In the genomic region with DNA sequence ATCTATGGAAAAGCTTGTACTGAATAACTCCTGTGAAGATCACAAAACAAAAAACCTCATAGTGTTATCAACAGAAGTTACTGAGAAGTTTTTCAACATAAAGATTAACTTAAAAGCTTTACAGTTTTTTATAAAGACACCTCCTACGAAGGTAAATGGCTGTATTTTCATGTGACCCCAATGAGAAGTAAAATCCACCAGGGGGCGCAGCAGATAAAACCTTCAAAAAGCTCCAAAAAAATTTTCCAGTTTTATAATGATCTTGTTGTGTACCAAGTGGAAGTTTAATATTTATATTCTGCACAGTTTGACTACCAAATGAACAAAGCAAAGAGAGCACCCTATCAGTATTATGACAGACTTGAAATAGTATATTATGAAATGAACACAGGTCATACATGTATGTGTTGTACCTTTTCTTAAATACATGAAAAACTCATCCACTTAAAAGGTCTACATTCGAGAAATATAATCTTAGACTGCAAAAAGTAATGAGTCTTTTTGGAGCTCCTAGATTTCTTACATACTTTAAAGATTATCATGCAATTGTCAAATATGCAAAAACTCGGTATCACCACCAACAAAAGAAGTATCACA, we compare ENCODE assay signal across 8 cellular contexts. TPM values are rescaled to one million over a fixed set of nuclear protein-coding genes. Genes with fewer than 3 reads are reported as not detected.
DNase-seq lines count a peak whose midpoint lies in the region; ATAC-seq and TF ChIP-seq lines count a peak whose summit lies in the region.

No MANE protein-coding gene starts in this region.

- H3K4me1 Mint-ChIP-seq in nephron: peaks cover 42% of the 10 kb centered on the region

- no peak overlapping the region for H3K4me3 ChIP-seq in AG09309 (ENCODE audit: control insufficient read depth, low read depth, low read length)
- no peak overlapping the region for H3K4me3 ChIP-seq in HEK293 (ENCODE audit: low read depth, low read length)
- H3K4me3 ChIP-seq in dorsolateral prefrontal cortex: no peak overlapping the region

- CTCF ChIA-PET in HEK293 (lab: Yijun Ruan, JAX): interaction anchor here (0.6 to 7.0 kb wide), 48 partner anchors 8 to 836 kb away, joined by 3 to 57 read pairs (median 5); no protein-coding TSS in a partner anchor

- intact Hi-C loops in dorsolateral prefrontal cortex (cut with DNase I): loop anchor here (2.0 to 10.0 kb wide), 4 partner anchors 39 to 89 kb away; a partner anchor contains a TSS

- H3K9me3 ChIP-seq in HEK293 (ENCODE audit: control insufficient read depth, insufficient read depth, low read depth, low read length): no peaks in the 10 kb centered on the region

- TF ChIP-seq CTCF in AG09309 (IDR thresholded peaks at IDR 0.05; ENCODE audit: control insufficient read depth, insufficient read depth, low read depth, low read length, missing control alignments): peak; percentile 40
- TF ChIP-seq CTCF in HEK293 (tag by site-specific recombination; IDR thresholded peaks at IDR 0.05): no peak
- peak in 52 of 56 donors; percentile 45 to 94 (median 80) for TF ChIP-seq CTCF in dorsolateral prefrontal cortex (IDR thresholded peaks at IDR 0.05 in 54 of 56, conservative IDR thresholded peaks at IDR 0.05 in 2 of 56; ENCODE audit: low read depth in 1 of 56, partially characterized antibody in 56 of 56)
- TF ChIP-seq CTCF in nephron (IDR thresholded peaks at IDR 0.05; ENCODE audit: unreplicated experiment in 3 of 3): peak; percentile 39 to 55 (median 44)

- H3K27me3 Mint-ChIP-seq in nephron (ENCODE audit: low read depth): no peaks in the 10 kb centered on the region

- no peak overlapping the region for H3K4me3 Mint-ChIP-seq in nephron

- peak overlapping the region in 1 of 3 experiments; percentile 49 for H3K27ac Mint-ChIP-seq in nephron

- no peaks in the 10 kb centered on the region for H3K9me3 Mint-ChIP-seq in nephron

- no peaks in the 10 kb centered on the region for H3K27me3 ChIP-seq in dorsolateral prefrontal cortex

- H3K27ac ChIP-seq in HEK293 (ENCODE audit: extremely low read depth, low read depth, low read length) (no peak overlapping the region), dorsolateral prefrontal cortex (peak overlapping the region in 1 of 59 donors; percentile 7)

- POLR2A ChIA-PET in HEK293 (lab: Yijun Ruan, JAX): no interaction called here

- no peak for ATAC-seq in HG02840 (IDR thresholded peaks at IDR 0.05; ENCODE audit: low FRiP score, unreplicated experiment)

- DNase-seq in AG09309 (ENCODE audit: low read depth) (no peak), SW480 (ENCODE audit: low spot score) (peak; percentile 40), dorsolateral prefrontal cortex (peak in 3 of 10 donors; percentile 9 to 39 (median 25)), amniotic stem cell (lab: John Stamatoyannopoulos, UW) (no peak), OCI-M2 (lab: John Stamatoyannopoulos, UW; ENCODE audit: unreplicated experiment) (no peak)

- peaks cover 10% of the 10 kb centered on the region; the same call in 1 of the 2 replicates for H3K4me1 ChIP-seq in HEK293 (ENCODE audit: control insufficient read depth, insufficient read depth, low read length)

- no peaks in the 10 kb centered on the region for H3K36me3 Mint-ChIP-seq in nephron (ENCODE audit: low read depth)

- H3K36me3 ChIP-seq in HEK293 (ENCODE audit: control insufficient read depth in 2 of 2, insufficient read depth in 1 of 2, low read length in 2 of 2): no peaks in the 10 kb centered on the region

TF ChIP-seq in HEK293, 187 proteins besides CTCF, POLR2A, EP300 and RAD21:
- peak; percentile 33 for TF ChIP-seq ZNF654 (tag by site-specific recombination; IDR thresholded peaks at IDR 0.05; ENCODE audit: low read depth)
- TF ChIP-seq ZNF433 (tag by site-specific recombination; IDR thresholded peaks at IDR 0.05; ENCODE audit: low read depth): no peak
- TF ChIP-seq, protein P1, sequence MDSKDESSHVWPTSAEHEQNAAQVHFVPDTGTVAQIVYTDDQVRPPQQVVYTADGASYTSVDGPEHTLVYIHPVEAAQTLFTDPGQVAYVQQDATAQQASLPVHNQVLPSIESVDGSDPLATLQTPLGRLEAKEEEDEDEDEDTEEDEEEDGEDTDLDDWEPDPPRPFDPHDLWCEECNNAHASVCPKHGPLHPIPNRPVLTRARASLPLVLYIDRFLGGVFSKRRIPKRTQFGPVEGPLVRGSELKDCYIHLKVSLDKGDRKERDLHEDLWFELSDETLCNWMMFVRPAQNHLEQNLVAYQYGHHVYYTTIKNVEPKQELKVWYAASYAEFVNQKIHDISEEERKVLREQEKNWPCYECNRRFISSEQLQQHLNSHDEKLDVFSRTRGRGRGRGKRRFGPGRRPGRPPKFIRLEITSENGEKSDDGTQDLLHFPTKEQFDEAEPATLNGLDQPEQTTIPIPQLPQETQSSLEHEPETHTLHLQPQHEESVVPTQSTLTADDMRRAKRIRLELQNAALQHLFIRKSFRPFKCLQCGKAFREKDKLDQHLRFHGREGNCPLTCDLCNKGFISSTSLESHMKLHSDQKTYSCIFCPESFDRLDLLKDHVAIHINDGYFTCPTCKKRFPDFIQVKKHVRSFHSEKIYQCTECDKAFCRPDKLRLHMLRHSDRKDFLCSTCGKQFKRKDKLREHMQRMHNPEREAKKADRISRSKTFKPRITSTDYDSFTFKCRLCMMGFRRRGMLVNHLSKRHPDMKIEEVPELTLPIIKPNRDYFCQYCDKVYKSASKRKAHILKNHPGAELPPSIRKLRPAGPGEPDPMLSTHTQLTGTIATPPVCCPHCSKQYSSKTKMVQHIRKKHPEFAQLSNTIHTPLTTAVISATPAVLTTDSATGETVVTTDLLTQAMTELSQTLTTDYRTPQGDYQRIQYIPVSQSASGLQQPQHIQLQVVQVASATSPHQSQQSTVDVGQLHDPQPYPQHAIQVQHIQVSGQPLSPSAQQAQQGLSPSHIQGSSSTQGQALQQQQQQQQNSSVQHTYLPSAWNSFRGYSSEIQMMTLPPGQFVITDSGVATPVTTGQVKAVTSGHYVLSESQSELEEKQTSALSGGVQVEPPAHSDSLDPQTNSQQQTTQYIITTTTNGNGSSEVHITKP (tag by site-specific recombination; IDR thresholded peaks at IDR 0.05): peak; percentile 10; the same call in 1 of the 2 replicates

RNA-seq across cellular contexts. Expression of a gene that starts 38.5 kb away (rescaled TPM):
- total RNA-seq in dorsolateral prefrontal cortex: 10 to 100 TPM in 31 of 120 experiments, 1 to 10 TPM in 89; 4.0 to 14.5 (median 8.7) TPM

RNA-seq across cellular contexts. Expression of a gene that starts 56.1 kb away (rescaled TPM):
- 100 to 1,000 TPM; 127 to 464 (median 336) TPM for total RNA-seq in dorsolateral prefrontal cortex
